ENCODE assay signal across 10 cellular contexts in genomic region chr20:48189177-48189576, GRCh38.
DNase-seq lines count a peak whose midpoint lies in the region; FAIRE-seq and TF ChIP-seq lines count a peak whose summit lies in the region.
"Had no signal": no experiment of that assay in that cellular context is flagged by ENCODE, and none has a peak within 500 bp of the region (broad histone marks: within the 10 kb centered on the region; RNA-seq: fewer than 3 reads in every experiment).

No MANE protein-coding gene starts in this region.

- no peak overlapping the region for H3K27ac ChIP-seq in kidney (ENCODE audit: low read depth in 2 of 2, low read length in 2 of 2)
- H3K27ac ChIP-seq: BLaER1 had no signal

- H3K4me1 Mint-ChIP-seq in osteocyte (ENCODE audit: unreplicated experiment) = peaks cover 9% of the 10 kb centered on the region
- H3K4me1 Mint-ChIP-seq: IgD-negative memory B cell had no signal

- H3K36me3 ChIP-seq in kidney (ENCODE audit: control insufficient read depth in 1 of 2, insufficient read depth in 2 of 2, low read length in 2 of 2) = no peaks in the 10 kb centered on the region
- H3K36me3 ChIP-seq: BLaER1 had no signal

- no peak overlapping the region for H3K27ac Mint-ChIP-seq in osteocyte (ENCODE audit: unreplicated experiment)
- H3K27ac Mint-ChIP-seq: IgD-negative memory B cell had no signal

- no peaks in the 10 kb centered on the region for H3K36me3 Mint-ChIP-seq in osteocyte (ENCODE audit: unreplicated experiment)
- H3K36me3 Mint-ChIP-seq: IgD-negative memory B cell had no signal

- DNase-seq in NCI-H2171 treated with DMSO at 0.1 percent for 48 hours (lab: John Stamatoyannopoulos, UW) = peak; percentile 47
- no peak for DNase-seq in NCI-H2171 (lab: John Stamatoyannopoulos, UW)
- DNase-seq in LoVo (ENCODE audit: low spot score) = peak; percentile 31
- peak; percentile 50 for DNase-seq in dermis blood vessel endothelial cell
- no peak for DNase-seq in osteocyte (ENCODE audit: extremely low spot score, unreplicated experiment)
- DNase-seq in DMS114 treated with DMSO at 0.1 percent for 48 hours (lab: John Stamatoyannopoulos, UW; ENCODE audit: unreplicated experiment) = no peak
- no peak for DNase-seq in anterior cingulate cortex (lab: John Stamatoyannopoulos, UW)
- no peak for DNase-seq in kidney

- H3K4me1 ChIP-seq in kidney (ENCODE audit: control insufficient read depth in 1 of 2, insufficient read depth in 1 of 2, low read depth in 1 of 2, low read length in 2 of 2) = no peaks in the 10 kb centered on the region

- intact Hi-C loops in kidney (cut with DNase I) = no loop called here

- H3K9me3 ChIP-seq in kidney (ENCODE audit: control insufficient read depth in 1 of 2, low read length in 2 of 2) = no peaks in the 10 kb centered on the region
- H3K9me3 ChIP-seq: BLaER1 had no signal

- H3K9ac ChIP-seq in kidney (ENCODE audit: low read length in 2 of 2) = no peak overlapping the region
- H3K9ac ChIP-seq: BLaER1 had no signal

- no peak overlapping the region for H3K4me3 ChIP-seq in kidney (ENCODE audit: low read length in 2 of 2)
- H3K4me3 ChIP-seq: BLaER1 had no signal

- H3K27me3 Mint-ChIP-seq in osteocyte (ENCODE audit: unreplicated experiment) = peaks cover 7% of the 10 kb centered on the region

- H3K4me3 Mint-ChIP-seq in osteocyte (ENCODE audit: unreplicated experiment) = no peak overlapping the region
- H3K4me3 Mint-ChIP-seq: IgD-negative memory B cell had no signal

- H3K9me3 Mint-ChIP-seq in osteocyte (ENCODE audit: unreplicated experiment) = no peaks in the 10 kb centered on the region

- no peak for FAIRE-seq in kidney (lab: Jason Lieb, UNC)

- TF ChIP-seq CTCF in osteocyte (IDR thresholded peaks at IDR 0.05) (peak; percentile 39), kidney (IDR thresholded peaks at IDR 0.05; ENCODE audit: borderline replicate concordance, extremely low read depth, insufficient read depth) (no peak)

Comparison
In these comparisons a context has a peak if more than half of its experiments do, and no peak if none do; other contexts are left out.
1. DNase-seq: peak in NCI-H2171 treated with DMSO at 0.1 percent for 48 hours (single experiment), LoVo (single experiment) and dermis blood vessel endothelial cell (single experiment); none in NCI-H2171 (single experiment), osteocyte (single experiment), DMS114 treated with DMSO at 0.1 percent for 48 hours (single experiment), anterior cingulate cortex (0 of 58) and kidney (single experiment).